22 cellular contexts compared by ENCODE assay signal in the genomic region with DNA sequence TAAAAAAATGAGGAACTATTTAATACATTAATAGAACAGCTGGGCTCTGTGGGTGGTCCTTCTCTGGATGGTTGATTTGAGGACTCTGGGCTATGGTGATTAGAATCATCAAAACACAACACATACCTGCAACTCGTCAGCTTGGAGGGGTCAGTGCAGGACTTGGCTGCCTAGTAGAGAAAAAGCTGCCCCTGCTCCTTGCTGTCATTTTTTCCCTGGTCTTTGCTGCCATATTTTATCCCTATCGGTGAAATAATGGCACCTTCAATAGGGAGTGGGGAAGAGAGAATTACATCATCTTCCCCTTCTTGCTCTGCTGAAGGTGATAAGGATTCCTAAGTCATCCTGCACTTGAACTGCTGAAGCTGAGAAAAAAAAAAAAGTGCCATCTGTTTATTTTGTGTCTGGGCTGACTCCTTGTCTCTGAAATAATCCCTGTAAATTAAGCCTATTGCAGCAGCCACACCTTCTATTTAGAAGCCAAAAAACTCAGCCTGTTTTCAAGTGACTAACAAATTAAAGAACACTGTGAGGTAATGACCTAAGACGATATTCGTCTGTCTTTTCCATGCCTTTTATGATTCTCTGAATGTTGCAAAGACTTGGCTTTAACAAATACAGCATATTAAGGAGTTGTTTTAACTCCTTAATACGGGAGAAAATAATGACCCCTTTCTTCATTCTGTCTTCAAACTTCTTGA.
A peak's percentile ranks its signal among the peaks of the same experiment; 100 is the strongest.
DNase-seq lines count a peak whose midpoint lies in the region; ATAC-seq, FAIRE-seq and TF ChIP-seq lines count a peak whose summit lies in the region.
"Had no signal": no experiment of that assay in that cellular context is flagged by ENCODE, and none has a peak within 500 bp of the region (broad histone marks: within the 10 kb centered on the region; RNA-seq: fewer than 3 reads in every experiment).

No MANE protein-coding gene starts in this region.

- no peak overlapping the region for H3K4me2 ChIP-seq in HepG2 (ENCODE audit: low read depth, low read length)

- no peak overlapping the region for H3K9ac ChIP-seq in HepG2 (ENCODE audit: insufficient read depth, low read depth, low read length)

- intact Hi-C loops in left ventricle myocardium inferior (cut with micrococcal nuclease): loop anchor here (5.0 kb wide), 2 partner anchors 50 to 90 kb away; a partner anchor contains a TSS
- intact Hi-C loops in ascending aorta (cut with DNase I): loop anchor here (2.0 kb wide), 1 partner anchor 46 kb away; no protein-coding TSS in a partner anchor
- intact Hi-C loops in aorta (cut with DNase I): no loop called here
- intact Hi-C loops in HepG2 (cut with micrococcal nuclease; ENCODE audit: unreplicated experiment): no loop called here

- H3K9me3 ChIP-seq in left ventricle myocardium inferior (replicated peaks) (no peaks in the 10 kb centered on the region), right atrium auricular region (no peaks in the 10 kb centered on the region), ascending aorta (no peaks in the 10 kb centered on the region), aorta (ENCODE audit: control insufficient read depth, low read length) (no peaks in the 10 kb centered on the region), HepG2 (ENCODE audit: low read length) (no peaks in the 10 kb centered on the region)
- H3K9me3 ChIP-seq: tibial nerve had no signal

- TF ChIP-seq CTCF in left ventricle myocardium inferior (IDR thresholded peaks at IDR 0.05; ENCODE audit: borderline replicate concordance) (no peak), right atrium auricular region (IDR thresholded peaks at IDR 0.05) (no peak), ascending aorta (IDR thresholded peaks at IDR 0.05) (no peak), fibroblast of villous mesenchyme (IDR thresholded peaks at IDR 0.05; ENCODE audit: insufficient read depth, low read depth, low read length) (no peak), HepG2 (CRISPR knock-in tag; IDR thresholded peaks at IDR 0.05) (no peak)

- no peaks in the 10 kb centered on the region for H3K79me2 ChIP-seq in HepG2 (ENCODE audit: insufficient read depth, low read length)

- no peaks in the 10 kb centered on the region for H3K36me3 ChIP-seq in left ventricle myocardium inferior
- no peaks in the 10 kb centered on the region for H3K36me3 ChIP-seq in right atrium auricular region
- no peaks in the 10 kb centered on the region for H3K36me3 ChIP-seq in ascending aorta
- no peaks in the 10 kb centered on the region for H3K36me3 ChIP-seq in aorta (ENCODE audit: control insufficient read depth in 1 of 2, insufficient read depth in 2 of 2, low read length in 1 of 2)
- H3K36me3 ChIP-seq in HepG2 (replicated peaks in 1 of 2; ENCODE audit: control insufficient read depth in 1 of 2, insufficient read depth in 2 of 2, low read length in 2 of 2): no peaks in the 10 kb centered on the region; a peak in 1 of 5 replicates
- H3K36me3 ChIP-seq: tibial nerve had no signal

- in situ Hi-C loops in HepG2 (cut with HindIII; ENCODE audit: extremely low pct_ligation_motif_present, low pct_unique_long_range_greater_than_20kb): no loop called here

- CTCF ChIA-PET in HepG2 (lab: Yijun Ruan, JAX; ENCODE audit: low intra/inter-chr PET ratio, low total read pairs): no interaction called here

- FAIRE-seq in HepG2 (lab: Jason Lieb, UNC): no peak
- FAIRE-seq: endometrium, G401.6, GM12892 had no signal

- TF ChIP-seq EP300 in HepG2 (IDR thresholded peaks at IDR 0.05; ENCODE audit: low read depth in 2 of 2, low read length in 2 of 2) (no peak), HepG2 (CRISPR knock-in tag; IDR thresholded peaks at IDR 0.05; ENCODE audit: borderline replicate concordance) (no peak)

- no peaks in the 10 kb centered on the region for H4K20me1 ChIP-seq in HepG2 (ENCODE audit: insufficient read depth, low read length)

- no peak for TF ChIP-seq POLR2A in HepG2 (IDR thresholded peaks at IDR 0.05; ENCODE audit: insufficient read depth in 1 of 2, low read depth in 2 of 2, low read length in 2 of 2)

- H3K27ac ChIP-seq in left ventricle myocardium inferior (replicated peaks): peak overlapping the region; percentile 31
- peak overlapping the region in 1 of 2 donors; percentile 65 for H3K27ac ChIP-seq in right atrium auricular region
- peak overlapping the region; percentile 70 to 77 for H3K27ac ChIP-seq in ascending aorta
- peak overlapping the region; percentile 31 to 35 for H3K27ac ChIP-seq in aorta (ENCODE audit: low read depth in 1 of 2, low read length in 2 of 2)
- no peak overlapping the region for H3K27ac ChIP-seq in HepG2 (ENCODE audit: extremely low read length, insufficient read depth, low read length)
- H3K27ac ChIP-seq: RWPE1, tibial nerve had no signal

- no peaks in the 10 kb centered on the region for H3K27me3 ChIP-seq in left ventricle myocardium inferior (ENCODE audit: low read depth)
- H3K27me3 ChIP-seq in right atrium auricular region: no peaks in the 10 kb centered on the region
- H3K27me3 ChIP-seq in ascending aorta: no peaks in the 10 kb centered on the region
- H3K27me3 ChIP-seq in aorta (ENCODE audit: control insufficient read depth in 1 of 2, insufficient read depth in 2 of 2, low read length in 1 of 2): no peaks in the 10 kb centered on the region
- H3K27me3 ChIP-seq in HepG2 (ENCODE audit: control insufficient read depth in 1 of 2, insufficient read depth in 2 of 2, low read length in 2 of 2): no peaks in the 10 kb centered on the region
- H3K27me3 ChIP-seq: tibial nerve had no signal

- POLR2A ChIA-PET in HepG2 (lab: Yijun Ruan, JAX): no interaction called here

- H3K4me3 ChIP-seq in left ventricle myocardium inferior (no peak overlapping the region), right atrium auricular region (no peak overlapping the region), ascending aorta (no peak overlapping the region), fibroblast of villous mesenchyme (ENCODE audit: low read depth, low read length) (no peak overlapping the region), aorta (ENCODE audit: low read length in 2 of 2) (no peak overlapping the region), HepG2 (replicated peaks in 1 of 3; ENCODE audit: insufficient read depth in 1 of 3, low read depth in 2 of 3, low read length in 3 of 3) (no peak overlapping the region)
- H3K4me3 ChIP-seq: tibial nerve had no signal

- no TSS peak for BruUV-seq in HepG2 (replicated peaks; lab: Mats Ljungman, UMichigan)

- ATAC-seq in aorta (ENCODE audit: low FRiP score): no peak
- ATAC-seq in HG03442 (IDR thresholded peaks at IDR 0.05; ENCODE audit: unreplicated experiment): no peak
- no peak for ATAC-seq in HepG2

- DNase-seq in left ventricle myocardium inferior (no peak), right atrium auricular region (ENCODE audit: low spot score) (no peak), ascending aorta (ENCODE audit: low spot score in 2 of 2) (no peak), fibroblast of villous mesenchyme (ENCODE audit: low read depth) (peak; percentile 44), aorta (no peak), HepG2 (ENCODE audit: low spot score) (no peak), SHP77 (lab: John Stamatoyannopoulos, UW) (no peak)
- DNase-seq: activated CD4-positive, alpha-beta T cell treated with anti-CD3 and anti-CD28 coated beads, Interleukin-2, amount 10 ng/mL, durations not matched to agents 24 days and 14 days; activated naive CD8-positive, alpha-beta T cell treated with anti-CD3 and anti-CD28 coated beads for 36 hours; activated T-cell treated with anti-CD3 and anti-CD28 coated beads, Interleukin-2, amount 50 U/mL, for 24 hours; CD4-positive, alpha-beta T cell; cerebellar nuclear complex; hypothalamus; naive B cell; stimulated activated CD4-positive, alpha-beta T cell treated with anti-CD3 and anti-CD28 coated beads, Interleukin-2, amount 100 ng/mL, for 24 hours; T-helper 2 cell had no signal

- H3K4me1 ChIP-seq in left ventricle myocardium inferior (peaks cover 96% of the 10 kb centered on the region), right atrium auricular region (peaks cover 0 to 87% of the 10 kb centered on the region in 2 donors), ascending aorta (peaks cover 11 to 76% of the 10 kb centered on the region in 2 donors), aorta (ENCODE audit: control insufficient read depth in 1 of 2, insufficient read depth in 2 of 2, low read length in 2 of 2) (peaks cover 19 to 37% of the 10 kb centered on the region in 2 donors), HepG2 (ENCODE audit: insufficient read depth, low read length) (peaks cover 46% of the 10 kb centered on the region)

- no peak overlapping the region for H2AFZ ChIP-seq in HepG2 (ENCODE audit: low read length)

- TF ChIP-seq RAD21 in HepG2 (CRISPR knock-in tag; IDR thresholded peaks at IDR 0.05): no peak

- 78 to 81% methylated on average over 5 of the region's 5 CpGs for WGBS in aorta, 2 donors
- WGBS in HepG2 (ENCODE audit: low lambda C conversion rate): 93% methylated on average over 5 of the region's 5 CpGs

TF ChIP-seq in HepG2, 621 proteins besides CTCF, POLR2A, EP300 and RAD21 (continues in another document):
- TF ChIP-seq ZNF567 (CRISPR knock-in tag; IDR thresholded peaks at IDR 0.05; ENCODE audit: borderline replicate concordance): no peak
- TF ChIP-seq, protein P1, sequence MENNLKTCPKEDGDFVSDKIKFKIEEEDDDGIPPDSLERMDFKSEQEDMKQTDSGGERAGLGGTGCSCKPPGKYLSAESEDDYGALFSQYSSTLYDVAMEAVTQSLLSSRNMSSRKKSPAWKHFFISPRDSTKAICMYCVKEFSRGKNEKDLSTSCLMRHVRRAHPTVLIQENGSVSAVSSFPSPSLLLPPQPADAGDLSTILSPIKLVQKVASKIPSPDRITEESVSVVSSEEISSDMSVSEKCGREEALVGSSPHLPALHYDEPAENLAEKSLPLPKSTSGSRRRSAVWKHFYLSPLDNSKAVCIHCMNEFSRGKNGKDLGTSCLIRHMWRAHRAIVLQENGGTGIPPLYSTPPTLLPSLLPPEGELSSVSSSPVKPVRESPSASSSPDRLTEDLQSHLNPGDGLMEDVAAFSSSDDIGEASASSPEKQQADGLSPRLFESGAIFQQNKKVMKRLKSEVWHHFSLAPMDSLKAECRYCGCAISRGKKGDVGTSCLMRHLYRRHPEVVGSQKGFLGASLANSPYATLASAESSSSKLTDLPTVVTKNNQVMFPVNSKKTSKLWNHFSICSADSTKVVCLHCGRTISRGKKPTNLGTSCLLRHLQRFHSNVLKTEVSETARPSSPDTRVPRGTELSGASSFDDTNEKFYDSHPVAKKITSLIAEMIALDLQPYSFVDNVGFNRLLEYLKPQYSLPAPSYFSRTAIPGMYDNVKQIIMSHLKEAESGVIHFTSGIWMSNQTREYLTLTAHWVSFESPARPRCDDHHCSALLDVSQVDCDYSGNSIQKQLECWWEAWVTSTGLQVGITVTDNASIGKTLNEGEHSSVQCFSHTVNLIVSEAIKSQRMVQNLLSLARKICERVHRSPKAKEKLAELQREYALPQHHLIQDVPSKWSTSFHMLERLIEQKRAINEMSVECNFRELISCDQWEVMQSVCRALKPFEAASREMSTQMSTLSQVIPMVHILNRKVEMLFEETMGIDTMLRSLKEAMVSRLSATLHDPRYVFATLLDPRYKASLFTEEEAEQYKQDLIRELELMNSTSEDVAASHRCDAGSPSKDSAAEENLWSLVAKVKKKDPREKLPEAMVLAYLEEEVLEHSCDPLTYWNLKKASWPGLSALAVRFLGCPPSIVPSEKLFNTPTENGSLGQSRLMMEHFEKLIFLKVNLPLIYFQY (CRISPR knock-in tag; IDR thresholded peaks at IDR 0.05; ENCODE audit: borderline replicate concordance): no peak

Comparison
In these comparisons a context has a peak if more than half of its experiments do, and no peak if none do; other contexts are left out.
1. intact Hi-C loops: an anchor here in left ventricle myocardium inferior (5.0 kb wide) and ascending aorta (2.0 kb wide); none called in aorta and HepG2.